Comparison of ENCODE assay signal across 26 cellular contexts in genomic region chr10:86027346-86027745, GRCh38.
"Had no signal": no experiment of that assay in that cellular context is flagged by ENCODE, and none has a peak within 500 bp of the region (broad histone marks: within the 10 kb centered on the region; RNA-seq: fewer than 3 reads in every experiment).

No MANE protein-coding gene starts in this region.

- H3K4me3 Mint-ChIP-seq: stimulated activated effector memory CD8-positive, alpha-beta T cell treated with anti-CD3 and anti-CD28 coated beads, Interleukin-12 subunit alpha, Interleukin-12 subunit beta, amount 100 ng/mL, for 72 hours; stimulated activated memory B cell treated with anti-CD40 and anti-IgM and Interleukin-4, amounts not matched to agents 10 μg/mL and 1 μg/mL and 100 μg/mL, for 72 hours; stimulated activated naive B cell treated with anti-CD40 and anti-IgM and Interleukin-4, amounts not matched to agents 10 μg/mL and 1 μg/mL and 100 μg/mL, for 72 hours; stimulated activated naive CD8-positive, alpha-beta T cell treated with anti-CD3 and anti-CD28 coated beads, Interleukin-15, amount 100 ng/mL, for 72 hours; stimulated activated naive CD8-positive, alpha-beta T cell treated with anti-CD3 and anti-CD28 coated beads, Interleukin-15, Interleukin-2, amounts not matched to agents 100 ng/mL and 50 ng/mL, for 24 hours; type B pancreatic cell had no signal

- H3K27ac ChIP-seq: stomach, suprapubic skin, testis, thoracic aorta, thyroid gland, tibial artery, tibial nerve, transverse colon, upper lobe of left lung, upper lobe of right lung, uterus, vagina had no signal

- H3K27me3 ChIP-seq: stomach, suprapubic skin, testis, thyroid gland, tibial artery, tibial nerve, transverse colon, upper lobe of left lung, upper lobe of right lung, uterus, vagina had no signal

- H3K4me3 ChIP-seq: stomach, suprapubic skin, testis, thoracic aorta, thyroid gland, tibial artery, tibial nerve, transverse colon, upper lobe of left lung, upper lobe of right lung, uterus, vagina had no signal

- H3K4me1 ChIP-seq: stomach, suprapubic skin, testis, tibial artery, tibial nerve, transverse colon, upper lobe of left lung, upper lobe of right lung, uterus, vagina had no signal

- H3K36me3 ChIP-seq: stomach, suprapubic skin, thoracic aorta, thyroid gland, tibial artery, tibial nerve, transverse colon, upper lobe of left lung, upper lobe of right lung, uterus, vagina had no signal

- DNase-seq: stimulated activated CD4-positive, alpha-beta T cell treated with anti-CD3 and anti-CD28 coated beads, Interleukin-2, amount 100 ng/mL, for 48 hours; stimulated activated CD4-positive, alpha-beta T cell treated with anti-CD3 and anti-CD28 coated beads, Interleukin-4, amount 100 ng/mL, for 1 hour; stimulated activated CD4-positive, alpha-beta T cell treated with anti-CD3 and anti-CD28 coated beads, Interleukin-4, amount 100 ng/mL, for 24 hours; stimulated activated CD4-positive, alpha-beta T cell treated with anti-CD3 and anti-CD28 coated beads, Interleukin-4, amount 100 ng/mL, for 4 hours; stimulated activated CD8-positive, alpha-beta memory T cell treated with anti-CD3 and anti-CD28 coated beads, Interleukin-4, amount 100 ng/mL, for 48 hours; stimulated activated naive B cell treated with anti-CD40 and anti-IgM and Interleukin-4, amounts not matched to agents 10 μg/mL and 1 μg/mL and 100 μg/mL, for 72 hours; stimulated activated naive CD4-positive, alpha-beta T cell; stimulated activated naive CD4-positive, alpha-beta T cell treated with Interleukin-2 at 50 U/mL for 16 hours; stimulated activated naive CD8-positive, alpha-beta T cell treated with anti-CD3 and anti-CD28 coated beads, Interleukin-15, amount 100 ng/mL, for 72 hours; stimulated activated naive CD8-positive, alpha-beta T cell treated with anti-CD3 and anti-CD28 coated beads, Interleukin-15, Interleukin-2, amounts not matched to agents 100 U/mL and 50 U/mL, for 24 hours; stomach; testis; thyroid gland; tibial artery; transverse colon; upper lobe of left lung; upper lobe of right lung; uterus had no signal

- H3K27me3 Mint-ChIP-seq: type B pancreatic cell had no signal

- H3K4me1 Mint-ChIP-seq: stimulated activated effector memory CD8-positive, alpha-beta T cell treated with anti-CD3 and anti-CD28 coated beads, Interleukin-12 subunit alpha, Interleukin-12 subunit beta, amount 100 ng/mL, for 72 hours; stimulated activated memory B cell treated with anti-CD40 and anti-IgM and Interleukin-4, amounts not matched to agents 10 μg/mL and 1 μg/mL and 100 μg/mL, for 72 hours; stimulated activated naive B cell treated with anti-CD40 and anti-IgM and Interleukin-4, amounts not matched to agents 10 μg/mL and 1 μg/mL and 100 μg/mL, for 72 hours; stimulated activated naive CD8-positive, alpha-beta T cell treated with anti-CD3 and anti-CD28 coated beads, Interleukin-15, amount 100 ng/mL, for 72 hours had no signal

- H3K27ac Mint-ChIP-seq: stimulated activated effector memory CD8-positive, alpha-beta T cell treated with anti-CD3 and anti-CD28 coated beads, Interleukin-12 subunit alpha, Interleukin-12 subunit beta, amount 100 ng/mL, for 72 hours; stimulated activated memory B cell treated with anti-CD40 and anti-IgM and Interleukin-4, amounts not matched to agents 10 μg/mL and 1 μg/mL and 100 μg/mL, for 72 hours; stimulated activated naive B cell treated with anti-CD40 and anti-IgM and Interleukin-4, amounts not matched to agents 10 μg/mL and 1 μg/mL and 100 μg/mL, for 72 hours; stimulated activated naive CD8-positive, alpha-beta T cell treated with anti-CD3 and anti-CD28 coated beads, Interleukin-15, amount 100 ng/mL, for 72 hours; stimulated activated naive CD8-positive, alpha-beta T cell treated with anti-CD3 and anti-CD28 coated beads, Interleukin-15, Interleukin-2, amounts not matched to agents 100 ng/mL and 50 ng/mL, for 24 hours; type B pancreatic cell had no signal

- H3K9me3 ChIP-seq: suprapubic skin, testis, thoracic aorta, thyroid gland, tibial artery, transverse colon, upper lobe of left lung, upper lobe of right lung, uterus, vagina had no signal

- H3K9me3 Mint-ChIP-seq: stimulated activated effector memory CD8-positive, alpha-beta T cell treated with anti-CD3 and anti-CD28 coated beads, Interleukin-12 subunit alpha, Interleukin-12 subunit beta, amount 100 ng/mL, for 72 hours; stimulated activated naive CD8-positive, alpha-beta T cell treated with anti-CD3 and anti-CD28 coated beads, Interleukin-15, Interleukin-2, amounts not matched to agents 100 ng/mL and 50 ng/mL, for 24 hours had no signal

- H3K36me3 Mint-ChIP-seq: stimulated activated effector memory CD8-positive, alpha-beta T cell treated with anti-CD3 and anti-CD28 coated beads, Interleukin-12 subunit alpha, Interleukin-12 subunit beta, amount 100 ng/mL, for 72 hours; stimulated activated memory B cell treated with anti-CD40 and anti-IgM and Interleukin-4, amounts not matched to agents 10 μg/mL and 1 μg/mL and 100 μg/mL, for 72 hours; stimulated activated naive B cell treated with anti-CD40 and anti-IgM and Interleukin-4, amounts not matched to agents 10 μg/mL and 1 μg/mL and 100 μg/mL, for 72 hours; type B pancreatic cell had no signal
